1 cellular context compared by ENCODE assay signal in the genomic region with DNA sequence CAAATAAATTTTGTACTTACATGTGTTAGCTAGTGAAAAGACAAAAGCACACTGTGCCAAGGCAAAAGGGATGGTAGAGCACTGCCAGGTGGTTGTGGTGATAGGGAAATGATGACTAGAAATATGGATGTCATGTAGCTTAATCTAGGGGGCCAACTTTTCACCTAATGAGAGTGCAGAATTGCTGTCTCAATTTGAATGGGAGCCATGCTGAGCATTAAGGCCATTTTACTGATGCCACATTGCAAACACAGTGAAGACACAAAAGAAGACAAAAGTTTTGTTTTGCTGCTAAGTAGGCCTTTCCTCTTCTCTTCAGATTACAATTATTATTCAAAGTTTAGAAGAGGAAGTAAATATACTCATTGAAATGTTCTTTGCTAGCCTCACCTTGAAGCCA.
TF ChIP-seq lines count a peak whose summit lies in the region.

No MANE protein-coding gene starts in this region.

TF ChIP-seq in GM12878, 131 proteins besides CTCF, POLR2A, EP300 and RAD21:
- no peak for TF ChIP-seq SIN3A (IDR thresholded peaks at IDR 0.05; ENCODE audit: low read depth, low read length)
